ENCODE assay signal across 7 cellular contexts in the genomic region with DNA sequence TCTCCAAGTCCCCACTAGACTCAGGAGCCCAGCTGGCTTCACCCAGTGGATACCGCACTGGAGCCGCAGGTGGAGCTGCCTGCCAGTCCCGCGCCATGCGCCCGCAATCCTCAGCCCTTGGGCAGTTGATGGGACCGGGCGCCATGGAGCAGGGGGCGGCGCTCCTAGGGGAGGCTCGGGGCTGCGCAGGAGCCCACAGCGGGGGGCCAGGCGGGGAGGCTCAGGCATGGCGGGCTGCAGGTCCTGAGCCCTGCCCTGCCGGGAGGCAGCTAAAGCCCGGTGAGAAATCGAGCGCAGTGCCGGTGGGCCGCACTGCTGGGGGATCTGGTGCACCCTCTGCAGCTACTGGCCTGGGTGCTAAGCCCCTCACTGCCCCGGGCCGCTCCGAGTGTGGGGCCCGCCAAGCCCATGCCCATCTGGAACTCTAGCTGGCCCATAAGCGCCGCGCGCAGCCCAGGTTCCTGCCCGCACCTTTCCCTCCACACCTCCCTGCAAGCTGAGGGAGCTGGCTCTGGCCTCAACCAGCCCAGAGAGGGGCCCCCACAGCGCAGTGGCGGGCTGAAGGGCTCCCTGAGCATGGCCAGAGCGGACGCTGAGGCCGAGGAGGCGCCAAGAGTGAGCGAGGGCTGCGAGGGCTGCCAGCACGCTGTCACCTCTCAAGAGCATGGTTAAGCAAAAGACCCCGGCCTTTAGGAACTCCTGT.
DNase-seq lines count a peak whose midpoint lies in the region; ATAC-seq, FAIRE-seq and TF ChIP-seq lines count a peak whose summit lies in the region.
"Not testable (repeated sequence)": the region's sequence is repeated elsewhere in the genome, so short reads cannot be mapped to it uniquely, and the experiment has no call there.

No MANE protein-coding gene starts in this region.

- not testable (repeated sequence) for H3K4me2 ChIP-seq in K562 (ENCODE audit: insufficient read depth, low read length); HepG2 (ENCODE audit: low read depth, low read length)

- not testable (repeated sequence) for H3K9me3 ChIP-seq in HEK293 (ENCODE audit: control insufficient read depth, insufficient read depth, low read depth, low read length); K562 (replicated peaks; ENCODE audit: control insufficient read depth, insufficient read depth, low read depth, low read length); right cardiac atrium (ENCODE audit: control insufficient read depth, low read length); kidney (ENCODE audit: control insufficient read depth in 1 of 2, low read length in 2 of 2); HepG2 (ENCODE audit: low read length); upper lobe of right lung

- POLR2A ChIA-PET in HEK293 (lab: Yijun Ruan, JAX); K562 (lab: Yijun Ruan, JAX); HepG2 (lab: Yijun Ruan, JAX): not testable (repeated sequence)

- intact Hi-C loops in K562 (cut with micrococcal nuclease); right cardiac atrium (cut with DNase I); kidney (cut with DNase I); HepG2 (cut with micrococcal nuclease; ENCODE audit: unreplicated experiment); upper lobe of right lung (cut with DNase I): not testable (repeated sequence)

- not testable (repeated sequence) for ATAC-seq in K562, HepG2, upper lobe of right lung
- ATAC-seq in right cardiac atrium: peak in 1 of 2 donors; percentile 21
- peak; percentile 33 for ATAC-seq in stimulated activated naive CD8-positive, alpha-beta T cell treated with anti-CD3 and anti-CD28 coated beads, Interleukin-15, amount 100 ng/mL, for 72 hours

- H3K79me2 ChIP-seq in K562 (ENCODE audit: control insufficient read depth, insufficient read depth, low read length); HepG2 (ENCODE audit: insufficient read depth, low read length): not testable (repeated sequence)

- H3K4me3 Mint-ChIP-seq in stimulated activated naive CD8-positive, alpha-beta T cell treated with anti-CD3 and anti-CD28 coated beads, Interleukin-15, amount 100 ng/mL, for 72 hours: not testable (repeated sequence)

- in situ Hi-C loops in K562 (cut with MboI); HepG2 (cut with HindIII; ENCODE audit: extremely low pct_ligation_motif_present, low pct_unique_long_range_greater_than_20kb): not testable (repeated sequence)

- DNase-seq in K562 (ENCODE audit: extremely low read depth in 1 of 4, low spot score in 3 of 4); HepG2 (ENCODE audit: low spot score); stimulated activated naive CD8-positive, alpha-beta T cell treated with anti-CD3 and anti-CD28 coated beads, Interleukin-15, amount 100 ng/mL, for 72 hours: not testable (repeated sequence)
- DNase-seq in right cardiac atrium (peak in 2 of 3 donors; percentile 47 to 54), kidney (peak; percentile 66), upper lobe of right lung (peak; percentile 63)

- WGBS in K562 (ENCODE audit: insufficient coverage, low coverage, missing lambda C conversion rate): 94% methylated on average over 28 of the region's 40 CpGs
- 97% methylated on average over 40 of the region's 40 CpGs for WGBS in right cardiac atrium
- over 99% methylated on average over 36 of the region's 40 CpGs for WGBS in HepG2 (ENCODE audit: low lambda C conversion rate)

- H3K36me3 ChIP-seq in HEK293 (ENCODE audit: control insufficient read depth in 2 of 2, insufficient read depth in 1 of 2, low read length in 2 of 2) (peaks cover 0 to 12% of the 10 kb centered on the region in 2 experiments; a peak in 1 of 3 replicates), HepG2 (replicated peaks in 1 of 2; ENCODE audit: control insufficient read depth in 1 of 2, insufficient read depth in 2 of 2, low read length in 2 of 2) (peaks cover 2 to 26% of the 10 kb centered on the region in 2 experiments; a peak in 4 of 5 replicates), upper lobe of right lung (peaks cover 14% of the 10 kb centered on the region)
- H3K36me3 ChIP-seq in K562 (ENCODE audit: control insufficient read depth, insufficient read depth, low read length); kidney (ENCODE audit: control insufficient read depth in 1 of 2, insufficient read depth in 2 of 2, low read length in 2 of 2): not testable (repeated sequence)

- not testable (repeated sequence) for H3K4me1 Mint-ChIP-seq in stimulated activated naive CD8-positive, alpha-beta T cell treated with anti-CD3 and anti-CD28 coated beads, Interleukin-15, amount 100 ng/mL, for 72 hours

- not testable (repeated sequence) for H4K20me1 ChIP-seq in K562 (replicated peaks; ENCODE audit: control insufficient read depth, insufficient read depth, low read length); HepG2 (ENCODE audit: insufficient read depth, low read length)

- not testable (repeated sequence) for H3K9ac ChIP-seq in K562 (ENCODE audit: insufficient read depth in 1 of 2, low read depth in 2 of 2, low read length in 2 of 2); kidney (ENCODE audit: low read length in 2 of 2); HepG2 (ENCODE audit: insufficient read depth, low read depth, low read length)

- not testable (repeated sequence) for H3K9me1 ChIP-seq in K562 (ENCODE audit: control insufficient read depth, insufficient read depth, low read length)

- FAIRE-seq in K562 (lab: Jason Lieb, UNC); kidney (lab: Jason Lieb, UNC); HepG2 (lab: Jason Lieb, UNC): not testable (repeated sequence)

- not testable (repeated sequence) for H3K27ac Mint-ChIP-seq in stimulated activated naive CD8-positive, alpha-beta T cell treated with anti-CD3 and anti-CD28 coated beads, Interleukin-15, amount 100 ng/mL, for 72 hours

- H3K27me3 ChIP-seq in K562 (ENCODE audit: control insufficient read depth in 2 of 2, insufficient read depth in 2 of 2, low read length in 2 of 2); right cardiac atrium (ENCODE audit: control insufficient read depth, insufficient read depth); HepG2 (ENCODE audit: control insufficient read depth in 1 of 2, insufficient read depth in 2 of 2, low read length in 2 of 2); upper lobe of right lung: not testable (repeated sequence)

- H3K4me1 ChIP-seq in HEK293 (ENCODE audit: control insufficient read depth, insufficient read depth, low read length); K562 (replicated peaks in 1 of 2; ENCODE audit: control insufficient read depth in 2 of 2, insufficient read depth in 2 of 2, low read length in 2 of 2); right cardiac atrium (ENCODE audit: control insufficient read depth, insufficient read depth, low read length); kidney (ENCODE audit: control insufficient read depth in 1 of 2, insufficient read depth in 1 of 2, low read depth in 1 of 2, low read length in 2 of 2); HepG2 (ENCODE audit: insufficient read depth, low read length); upper lobe of right lung: not testable (repeated sequence)

- TF ChIP-seq EP300 in K562 (IDR thresholded peaks at IDR 0.05; ENCODE audit: low read length); HepG2 (IDR thresholded peaks at IDR 0.05; ENCODE audit: low read depth in 2 of 2, low read length in 2 of 2); HepG2 (CRISPR knock-in tag; IDR thresholded peaks at IDR 0.05; ENCODE audit: borderline replicate concordance): not testable (repeated sequence)

- not testable (repeated sequence) for BruUV-seq in K562 (replicated peaks; lab: Mats Ljungman, UMichigan); HepG2 (replicated peaks; lab: Mats Ljungman, UMichigan)

- not testable (repeated sequence) for TF ChIP-seq CTCF in HEK293 (tag by site-specific recombination; IDR thresholded peaks at IDR 0.05); K562 (IDR thresholded peaks at IDR 0.05 in 2 of 3, conservative IDR thresholded peaks at IDR 0.05 in 1 of 3; ENCODE audit: insufficient read depth in 2 of 3, low read depth in 1 of 3, low read length in 3 of 3); kidney (IDR thresholded peaks at IDR 0.05; ENCODE audit: borderline replicate concordance, extremely low read depth, insufficient read depth); HepG2 (CRISPR knock-in tag; IDR thresholded peaks at IDR 0.05); upper lobe of right lung (IDR thresholded peaks at IDR 0.05)

- H3K27me3 Mint-ChIP-seq in stimulated activated naive CD8-positive, alpha-beta T cell treated with anti-CD3 and anti-CD28 coated beads, Interleukin-15, amount 100 ng/mL, for 72 hours: not testable (repeated sequence)

- H3K27ac ChIP-seq in HEK293 (ENCODE audit: extremely low read depth, low read depth, low read length); K562 (ENCODE audit: extremely low read depth, low read depth, low read length); right cardiac atrium (ENCODE audit: low read length); kidney (ENCODE audit: low read depth in 2 of 2, low read length in 2 of 2); HepG2 (ENCODE audit: extremely low read length, insufficient read depth, low read length); upper lobe of right lung: not testable (repeated sequence)

- not testable (repeated sequence) for H3K4me3 ChIP-seq in HEK293 (ENCODE audit: low read depth, low read length); K562; right cardiac atrium (ENCODE audit: low read length); kidney (ENCODE audit: low read length in 2 of 2); HepG2 (replicated peaks in 1 of 3; ENCODE audit: insufficient read depth in 1 of 3, low read depth in 2 of 3, low read length in 3 of 3); upper lobe of right lung

- CTCF ChIA-PET in HEK293 (lab: Yijun Ruan, JAX): interaction anchor here (0.8 kb wide), 2 partner anchors 18 to 352 kb away, joined by 3 read pairs; no protein-coding TSS in a partner anchor
- CTCF ChIA-PET in K562 (lab: Yijun Ruan, JAX; ENCODE audit: low intra/inter-chr PET ratio); HepG2 (lab: Yijun Ruan, JAX; ENCODE audit: low intra/inter-chr PET ratio, low total read pairs): not testable (repeated sequence)

- H2AFZ ChIP-seq in K562 (ENCODE audit: low read depth, low read length); HepG2 (ENCODE audit: low read length): not testable (repeated sequence)

- not testable (repeated sequence) for H3K9me3 Mint-ChIP-seq in stimulated activated naive CD8-positive, alpha-beta T cell treated with anti-CD3 and anti-CD28 coated beads, Interleukin-15, amount 100 ng/mL, for 72 hours

- TF ChIP-seq POLR2A in K562 (conservative IDR thresholded peaks at IDR 0.05); HepG2 (IDR thresholded peaks at IDR 0.05; ENCODE audit: insufficient read depth in 1 of 2, low read depth in 2 of 2, low read length in 2 of 2): not testable (repeated sequence)

- not testable (repeated sequence) for TF ChIP-seq RAD21 in K562 (CRISPR knock-in tag; conservative IDR thresholded peaks at IDR 0.05 in 1 of 2, IDR thresholded peaks at IDR 0.05 in 1 of 2); HepG2 (CRISPR knock-in tag; IDR thresholded peaks at IDR 0.05)
